ENCODE assay signal across 18 cellular contexts in genomic region chr4:48603366-48604003, GRCh38.
A peak's percentile ranks its signal among the peaks of the same experiment; 100 is the strongest.
DNase-seq lines count a peak whose midpoint lies in the region; ATAC-seq, FAIRE-seq and TF ChIP-seq lines count a peak whose summit lies in the region.
"Had no signal": no experiment of that assay in that cellular context is flagged by ENCODE, and none has a peak within 500 bp of the region (broad histone marks: within the 10 kb centered on the region; RNA-seq: fewer than 3 reads in every experiment).

No MANE protein-coding gene starts in this region.

- H3K27ac ChIP-seq in 22Rv1: peak overlapping the region; percentile 87
- H3K27ac ChIP-seq: prostate gland, vagina had no signal

- in situ Hi-C loops in KBM-7 (cut with MboI; ENCODE audit: low pct_unique_long_range_greater_than_20kb, low sequenced_read_pairs): no loop called here

- no peak overlapping the region for H3K4me3 ChIP-seq in mucosa of descending colon
- H3K4me3 ChIP-seq: dorsolateral prefrontal cortex, prostate gland, vagina had no signal

- no peaks in the 10 kb centered on the region for H3K36me3 ChIP-seq in mucosa of descending colon (ENCODE audit: low read depth)
- H3K36me3 ChIP-seq: prostate gland had no signal

- H3K4me1 ChIP-seq in mucosa of descending colon (ENCODE audit: low read depth): peaks cover 36% of the 10 kb centered on the region
- H3K4me1 ChIP-seq: vagina had no signal

- peak; percentile 80 for ATAC-seq in mucosa of descending colon
- ATAC-seq in GM19023 (IDR thresholded peaks at IDR 0.05; ENCODE audit: unreplicated experiment): no peak
- ATAC-seq: stimulated activated naive CD8-positive, alpha-beta T cell treated with anti-CD3 and anti-CD28 coated beads, Interleukin-15, Interleukin-2, amounts not matched to agents 100 U/mL and 50 U/mL, for 24 hours had no signal

- DNase-seq in HK-2 (ENCODE audit: unreplicated experiment): peak; percentile 6
- DNase-seq in mucosa of descending colon: peak in 1 of 3 donors; percentile 42
- DNase-seq in HEK293T (ENCODE audit: extremely low spot score): no peak
- DNase-seq in SKM-1 treated with dmso at 0.1 percent for 144 hours (lab: John Stamatoyannopoulos, UW; ENCODE audit: unreplicated experiment): no peak
- DNase-seq in KBM-7: no peak
- DNase-seq: activated CD4-positive, CD25-positive, alpha-beta regulatory T cell; activated naive CD4-positive, alpha-beta T cell treated with anti-CD3 and anti-CD28 coated beads for 36 hours; dorsolateral prefrontal cortex; kidney; NCI-H1436 treated with DMSO at 0.1 percent for 48 hours; NCI-H345; SIG-M5; stimulated activated naive CD8-positive, alpha-beta T cell treated with anti-CD3 and anti-CD28 coated beads, Interleukin-15, Interleukin-2, amounts not matched to agents 100 U/mL and 50 U/mL, for 24 hours had no signal

- peak; percentile 53 for FAIRE-seq in endometrium (lab: Jason Lieb, UNC)
- FAIRE-seq: kidney had no signal

- intact Hi-C loops in mucosa of descending colon (cut with DNase I, micrococcal nuclease): loop anchor here in 1 of 2 donors (10.0 kb wide), 1 partner anchor 71 kb away; no protein-coding TSS in a partner anchor

- no peak for TF ChIP-seq CTCF in 22Rv1 (IDR thresholded peaks at IDR 0.05)
- no peak for TF ChIP-seq CTCF in mucosa of descending colon (IDR thresholded peaks at IDR 0.05)

- CTCF ChIA-PET in HEK293T (lab: Yijun Ruan, JAX): no interaction called here

- POLR2A ChIA-PET in HEK293T (lab: Yijun Ruan, JAX): interaction anchor here (0.6 kb wide), 1 partner anchor 35 kb away, joined by 3 read pairs; no protein-coding TSS in a partner anchor

- H3K9me3 ChIP-seq in mucosa of descending colon: no peaks in the 10 kb centered on the region
- H3K9me3 ChIP-seq: prostate gland, vagina had no signal

TF ChIP-seq in HEK293T, 16 proteins besides CTCF, POLR2A, EP300 and RAD21:
- TF ChIP-seq ZNF384 (IDR thresholded peaks at IDR 0.05) (no peak), L3MBTL2 (conservative IDR thresholded peaks at IDR 0.05) (no peak), SUZ12 (IDR thresholded peaks at IDR 0.05) (no peak), PKNOX1 (IDR thresholded peaks at IDR 0.05) (no peak), LEF1 (IDR thresholded peaks at IDR 0.05; ENCODE audit: borderline replicate concordance) (no peak), BHLHE40 (IDR thresholded peaks at IDR 0.05; ENCODE audit: borderline replicate concordance) (no peak), NFRKB (IDR thresholded peaks at IDR 0.05) (no peak), FOXM1 (IDR thresholded peaks at IDR 0.05; ENCODE audit: borderline replicate concordance) (no peak), ELF4 (IDR thresholded peaks at IDR 0.05) (no peak), CTBP1 (IDR thresholded peaks at IDR 0.05; ENCODE audit: borderline replicate concordance) (no peak), TARDBP (IDR thresholded peaks at IDR 0.05) (no peak), FOXA1 (IDR thresholded peaks at IDR 0.05) (no peak), SP1 (IDR thresholded peaks at IDR 0.05) (no peak), HDGF (IDR thresholded peaks at IDR 0.05; ENCODE audit: borderline replicate concordance) (no peak), FOXK2 (IDR thresholded peaks at IDR 0.05) (no peak), ARNT (IDR thresholded peaks at IDR 0.05) (no peak)
